In genomic region chr10:89163265-89163995, GRCh38 we compare ENCODE assay signal across 9 cellular contexts.
DNase-seq lines count a peak whose midpoint lies in the region; ATAC-seq and TF ChIP-seq lines count a peak whose summit lies in the region.
"Had no signal": no experiment of that assay in that cellular context is flagged by ENCODE, and none has a peak within 500 bp of the region (broad histone marks: within the 10 kb centered on the region; RNA-seq: fewer than 3 reads in every experiment).

No MANE protein-coding gene starts in this region.

- DNase-seq in AG09309 (ENCODE audit: low read depth): peak; percentile 58
- peak; percentile 78 for DNase-seq in activated CD8-positive, alpha-beta memory T cell treated with anti-CD3 and anti-CD28 coated beads for 24 hours
- DNase-seq in fibroblast of pulmonary artery (ENCODE audit: low read depth): peak; percentile 35
- DNase-seq in stimulated activated CD4-positive, alpha-beta T cell treated with anti-CD3 and anti-CD28 coated beads, Interleukin-1b, Interleukin-23, amount 100 ng/mL, for 4 hours (ENCODE audit: low read depth in 2 of 2): peak; percentile 24 to 30
- DNase-seq in effector CD4-positive, alpha-beta T cell: no peak
- no peak for DNase-seq in kidney tubule cell (ENCODE audit: low spot score)

- no peak for TF ChIP-seq CTCF in AG09309 (IDR thresholded peaks at IDR 0.05; ENCODE audit: control insufficient read depth, insufficient read depth, low read depth, low read length, missing control alignments)
- TF ChIP-seq CTCF in fibroblast of pulmonary artery (IDR thresholded peaks at IDR 0.05; ENCODE audit: low read length, missing control alignments): no peak

- ATAC-seq in GM19397 (IDR thresholded peaks at IDR 0.05; ENCODE audit: unreplicated experiment) (peak; percentile 95), HG03520 (IDR thresholded peaks at IDR 0.05; ENCODE audit: unreplicated experiment) (peak; percentile 95)

- H3K4me3 ChIP-seq in AG09309 (ENCODE audit: control insufficient read depth, low read depth, low read length) (no peak overlapping the region), fibroblast of pulmonary artery (replicated peaks; ENCODE audit: low read depth, low read length) (no peak overlapping the region)
- H3K4me3 ChIP-seq: cardiac muscle cell had no signal

Comparison
In these comparisons a context has a peak if more than half of its experiments do, and no peak if none do; other contexts are left out.
1. DNase-seq: peak in AG09309 (single experiment), activated CD8-positive, alpha-beta memory T cell treated with anti-CD3 and anti-CD28 coated beads for 24 hours (single experiment), fibroblast of pulmonary artery (single experiment) and stimulated activated CD4-positive, alpha-beta T cell treated with anti-CD3 and anti-CD28 coated beads, Interleukin-1b, Interleukin-23, amount 100 ng/mL, for 4 hours (2 of 2); none in effector CD4-positive, alpha-beta T cell (single experiment) and kidney tubule cell (single experiment).